1 cellular context compared by ENCODE assay signal in the genomic region with DNA sequence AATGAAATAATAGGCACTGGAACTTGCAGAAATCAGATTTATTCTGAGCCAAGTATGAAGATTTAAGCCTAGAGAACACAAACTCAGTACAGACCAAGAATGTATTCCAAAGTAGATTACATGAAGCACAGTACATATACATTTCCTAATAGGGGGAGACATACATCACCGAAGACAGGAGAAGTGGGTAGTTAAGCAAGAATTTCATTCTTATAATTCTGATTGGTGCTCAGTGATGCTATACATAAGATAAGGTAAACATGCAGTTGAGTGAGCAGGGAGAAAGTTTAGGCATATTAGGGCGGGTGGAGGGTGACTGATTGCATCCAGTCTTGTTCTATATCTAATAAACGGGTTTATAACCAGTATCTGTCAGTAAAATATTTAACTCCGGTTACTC.
TF ChIP-seq lines count a peak whose summit lies in the region.

No MANE protein-coding gene starts in this region.

TF ChIP-seq in HCT116, 20 proteins besides CTCF, POLR2A, EP300 and RAD21 (continued from another document):
- TF ChIP-seq, protein P1, sequence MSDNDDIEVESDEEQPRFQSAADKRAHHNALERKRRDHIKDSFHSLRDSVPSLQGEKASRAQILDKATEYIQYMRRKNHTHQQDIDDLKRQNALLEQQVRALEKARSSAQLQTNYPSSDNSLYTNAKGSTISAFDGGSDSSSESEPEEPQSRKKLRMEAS (IDR thresholded peaks at IDR 0.05), result no peak
- TF ChIP-seq FOSL1 (IDR thresholded peaks at IDR 0.05; ENCODE audit: low read depth), result no peak
- TF ChIP-seq ZNF274 (IDR thresholded peaks at IDR 0.05; ENCODE audit: low read depth, low read length), result no peak
- no peak for TF ChIP-seq YY1 (IDR thresholded peaks at IDR 0.05; ENCODE audit: extremely low read depth, insufficient replicate concordance, low read depth, low read length)
- no peak for TF ChIP-seq CEBPB (IDR thresholded peaks at IDR 0.05; ENCODE audit: low read depth)
- no peak for TF ChIP-seq SRF (IDR thresholded peaks at IDR 0.05; ENCODE audit: low read depth)
TF ChIP-seq in HCT116: peak in this region for 0.
